8 cellular contexts compared by ENCODE assay signal in genomic region chr11:74683279-74683871, GRCh38. TPM values are rescaled to one million over a fixed set of nuclear protein-coding genes. Genes with fewer than 3 reads are reported as not detected.
DNase-seq lines count a peak whose midpoint lies in the region; ATAC-seq and TF ChIP-seq lines count a peak whose summit lies in the region.

No MANE protein-coding gene starts in this region.

- no peaks in the 10 kb centered on the region for H3K9me3 ChIP-seq in BE2C

- H3K36me3 ChIP-seq in BE2C = no peaks in the 10 kb centered on the region

- peak overlapping the region; percentile 44 for H3K4me3 Mint-ChIP-seq in osteocyte (ENCODE audit: unreplicated experiment)
- no peak overlapping the region for H3K4me3 Mint-ChIP-seq in stimulated activated memory B cell treated with anti-CD40 and anti-IgM and Interleukin-4, amounts not matched to agents 10 μg/mL and 1 μg/mL and 100 μg/mL, for 72 hours

- DNase-seq in BE2C (peak; percentile 54), cardiac septum (ENCODE audit: low spot score) (peak; percentile 74), osteocyte (ENCODE audit: extremely low spot score, unreplicated experiment) (no peak), NCI-H2196 treated with DMSO at 0.1 percent for 48 hours (lab: John Stamatoyannopoulos, UW; ENCODE audit: unreplicated experiment) (no peak)
- DNase-seq in effector CD4-positive, alpha-beta T cell = no peak

- H3K36me3 Mint-ChIP-seq in osteocyte (ENCODE audit: unreplicated experiment) = no peaks in the 10 kb centered on the region
- H3K36me3 Mint-ChIP-seq in stimulated activated memory B cell treated with anti-CD40 and anti-IgM and Interleukin-4, amounts not matched to agents 10 μg/mL and 1 μg/mL and 100 μg/mL, for 72 hours = no peaks in the 10 kb centered on the region

- H3K9me3 Mint-ChIP-seq in osteocyte (ENCODE audit: unreplicated experiment) = no peaks in the 10 kb centered on the region
- H3K9me3 Mint-ChIP-seq in stimulated activated memory B cell treated with anti-CD40 and anti-IgM and Interleukin-4, amounts not matched to agents 10 μg/mL and 1 μg/mL and 100 μg/mL, for 72 hours = peaks cover 4% of the 10 kb centered on the region

- intact Hi-C loops in cardiac septum (cut with DNase I) = no loop called here

- H3K4me1 Mint-ChIP-seq in osteocyte (ENCODE audit: unreplicated experiment) = peaks cover 20% of the 10 kb centered on the region
- H3K4me1 Mint-ChIP-seq in stimulated activated memory B cell treated with anti-CD40 and anti-IgM and Interleukin-4, amounts not matched to agents 10 μg/mL and 1 μg/mL and 100 μg/mL, for 72 hours = no peaks in the 10 kb centered on the region

- no peak overlapping the region for H3K27ac Mint-ChIP-seq in osteocyte (ENCODE audit: unreplicated experiment)
- no peak overlapping the region for H3K27ac Mint-ChIP-seq in stimulated activated memory B cell treated with anti-CD40 and anti-IgM and Interleukin-4, amounts not matched to agents 10 μg/mL and 1 μg/mL and 100 μg/mL, for 72 hours

- H3K27me3 ChIP-seq in BE2C = no peaks in the 10 kb centered on the region

- H3K4me1 ChIP-seq in BE2C = no peaks in the 10 kb centered on the region; the same call in 1 of the 2 replicates

- peak; percentile 50 for TF ChIP-seq CTCF in BE2C (IDR thresholded peaks at IDR 0.05; ENCODE audit: low read depth, low read length)
- peak; percentile 64 for TF ChIP-seq CTCF in VCaP (conservative IDR thresholded peaks at IDR 0.05)
- peak; percentile 48 for TF ChIP-seq CTCF in osteocyte (IDR thresholded peaks at IDR 0.05)

- H3K27ac ChIP-seq in VCaP = peak overlapping the region; percentile 73; the same call in 1 of the 2 replicates

- H3K27me3 Mint-ChIP-seq in osteocyte (ENCODE audit: unreplicated experiment) = no peaks in the 10 kb centered on the region
- peaks cover 44% of the 10 kb centered on the region for H3K27me3 Mint-ChIP-seq in stimulated activated memory B cell treated with anti-CD40 and anti-IgM and Interleukin-4, amounts not matched to agents 10 μg/mL and 1 μg/mL and 100 μg/mL, for 72 hours

- no peak for ATAC-seq in GM18517 (IDR thresholded peaks at IDR 0.05; ENCODE audit: unreplicated experiment)
- no peak for ATAC-seq in stimulated activated memory B cell treated with anti-CD40 and anti-IgM and Interleukin-4, amounts not matched to agents 10 μg/mL and 1 μg/mL and 100 μg/mL, for 72 hours

- H3K4me3 ChIP-seq in BE2C (ENCODE audit: low read depth, low read length) = peak overlapping the region; percentile 31; the same call in 1 of the 2 replicates

RNA-seq across cellular contexts. Expression of gene CHRDL2, which starts 47.9 kb away (rescaled TPM):
- not detected for polyA plus RNA-seq in BE2C (2012; ENCODE audit: insufficient read depth, insufficient read length, low read depth)
- 4.9 TPM for total RNA-seq in cardiac septum
- total RNA-seq in osteocyte = not detected in 2 replicates

Comparison
In these comparisons a context has a peak if more than half of its experiments do, and no peak if none do; other contexts are left out.
1. DNase-seq: peak in BE2C (single experiment) and cardiac septum (single experiment); none in osteocyte (single experiment), NCI-H2196 treated with DMSO at 0.1 percent for 48 hours (single experiment) and effector CD4-positive, alpha-beta T cell (single experiment).
2. Peak in every context shown above with its lines, with median percentiles within 50 percentile points of each other: CTCF ChIP-seq.